Comparison of ENCODE assay signal across 8 cellular contexts in the genomic region with DNA sequence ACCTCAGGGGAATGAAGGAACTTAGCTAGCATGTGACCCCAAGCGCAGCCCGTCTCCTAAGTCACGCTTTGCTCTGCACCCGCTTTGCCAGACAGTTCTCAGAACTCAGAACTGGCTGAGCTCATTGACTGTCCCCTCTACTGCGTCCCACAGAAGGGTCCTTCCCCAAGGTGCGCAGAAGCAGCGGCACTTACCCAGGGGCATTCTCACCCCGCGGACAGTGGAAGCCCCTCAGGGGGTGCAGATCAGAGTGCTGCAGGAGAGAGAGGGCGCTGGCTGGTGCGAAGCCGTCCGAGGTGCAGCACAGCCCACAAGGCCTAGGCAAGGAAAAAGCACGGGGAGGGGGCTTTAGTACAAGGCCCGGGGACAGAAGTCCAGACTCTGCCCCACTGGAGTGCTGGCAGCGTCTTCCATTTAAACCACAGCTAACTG. TPM values are rescaled to one million over a fixed set of nuclear protein-coding genes. Genes with fewer than 3 reads are reported as not detected.
DNase-seq lines count a peak whose midpoint lies in the region; ATAC-seq and TF ChIP-seq lines count a peak whose summit lies in the region.

No MANE protein-coding gene starts in this region.

- H3K79me2 ChIP-seq in DOHH2 (ENCODE audit: control insufficient read depth, low read length) (peaks cover 56% of the 10 kb centered on the region), KMS-11 (ENCODE audit: insufficient read depth, low read depth) (peaks cover 59% of the 10 kb centered on the region)

- peaks cover 22% of the 10 kb centered on the region for H3K36me3 Mint-ChIP-seq in osteocyte (ENCODE audit: unreplicated experiment)

- peaks cover 33% of the 10 kb centered on the region for H3K4me1 ChIP-seq in DOHH2 (ENCODE audit: control insufficient read depth, low read length)
- H3K4me1 ChIP-seq in KMS-11 (ENCODE audit: low read depth, poor library complexity, severe bottlenecking), result peaks cover 43% of the 10 kb centered on the region

- peak overlapping the region; percentile 68 for H3K27ac ChIP-seq in DOHH2 (ENCODE audit: low read depth, low read length)
- H3K27ac ChIP-seq in KMS-11, result peak overlapping the region; percentile 93

- H3K4me3 Mint-ChIP-seq in osteocyte (ENCODE audit: unreplicated experiment), result peak overlapping the region; percentile 93

- ATAC-seq in GM21360 (IDR thresholded peaks at IDR 0.05; ENCODE audit: unreplicated experiment) (no peak), GM19397 (IDR thresholded peaks at IDR 0.05; ENCODE audit: unreplicated experiment) (no peak), GM21723 (IDR thresholded peaks at IDR 0.05; ENCODE audit: unreplicated experiment) (no peak)

- DNase-seq in activated T-cell treated with anti-CD3 and anti-CD28 coated beads, Interleukin-2, amount 50 U/mL, for 1 hour, result peak; percentile 56
- peak; percentile 28 for DNase-seq in fibroblast of pulmonary artery (ENCODE audit: low read depth)
- no peak for DNase-seq in osteocyte (ENCODE audit: extremely low spot score, unreplicated experiment)

- peaks cover 31% of the 10 kb centered on the region for H4K20me1 ChIP-seq in DOHH2 (ENCODE audit: control insufficient read depth, insufficient read depth, low read depth, low read length)
- H4K20me1 ChIP-seq in KMS-11 (ENCODE audit: insufficient read depth), result peaks cover 39% of the 10 kb centered on the region

- H3K4me2 ChIP-seq in DOHH2 (ENCODE audit: low read length) (peak overlapping the region; percentile 67), KMS-11 (peak overlapping the region; percentile 92)

- no peaks in the 10 kb centered on the region for H3K9me2 ChIP-seq in DOHH2 (replicated peaks; ENCODE audit: control insufficient read depth, low read length)

- peak overlapping the region; percentile 19; the same call in 1 of the 2 replicates for H2AFZ ChIP-seq in KMS-11 (ENCODE audit: low read depth)

- H3K4me1 Mint-ChIP-seq in osteocyte (ENCODE audit: unreplicated experiment), result peaks cover 23% of the 10 kb centered on the region

- TF ChIP-seq CTCF in DOHH2 (IDR thresholded peaks at IDR 0.05; ENCODE audit: low read depth, low read length, poor library complexity, severe bottlenecking) (peak; percentile 23), KMS-11 (conservative IDR thresholded peaks at IDR 0.05; ENCODE audit: low read depth, low read length) (no peak), fibroblast of pulmonary artery (IDR thresholded peaks at IDR 0.05; ENCODE audit: low read length, missing control alignments) (no peak), osteocyte (IDR thresholded peaks at IDR 0.05) (no peak)

- H3F3A ChIP-seq in DOHH2 (ENCODE audit: control insufficient read depth, insufficient read depth), result no peaks in the 10 kb centered on the region

- H3K36me3 ChIP-seq in DOHH2 (ENCODE audit: control insufficient read depth, low read length) (peaks cover 53% of the 10 kb centered on the region), KMS-11 (ENCODE audit: insufficient read depth) (peaks cover 47% of the 10 kb centered on the region; the same call in 1 of the 2 replicates)

- peak overlapping the region; percentile 100 for H3K9ac ChIP-seq in KMS-11

- H3K27ac Mint-ChIP-seq in osteocyte (ENCODE audit: unreplicated experiment), result peak overlapping the region; percentile 93

- H3K9me3 Mint-ChIP-seq in osteocyte (ENCODE audit: unreplicated experiment), result no peaks in the 10 kb centered on the region

- peak overlapping the region; percentile 88 for H3K4me3 ChIP-seq in DOHH2 (ENCODE audit: low read length)
- H3K4me3 ChIP-seq in KMS-11 (IDR thresholded peaks at IDR 0.05; ENCODE audit: insufficient read depth, low read depth, low read length), result no peak overlapping the region
- H3K4me3 ChIP-seq in fibroblast of pulmonary artery (replicated peaks; ENCODE audit: low read depth, low read length), result peak overlapping the region; percentile 90

- H3K27me3 Mint-ChIP-seq in osteocyte (ENCODE audit: unreplicated experiment), result peaks cover 6% of the 10 kb centered on the region

- no peaks in the 10 kb centered on the region for H3K9me3 ChIP-seq in DOHH2 (ENCODE audit: control insufficient read depth, insufficient read depth, low read length)

- H3K27me3 ChIP-seq in DOHH2 (ENCODE audit: control insufficient read depth, low read length) (no peaks in the 10 kb centered on the region; the same call in 1 of the 2 replicates), KMS-11 (ENCODE audit: insufficient read depth, low read depth) (no peaks in the 10 kb centered on the region; the same call in 1 of the 2 replicates)

RNA-seq across cellular contexts. Expression of a gene that starts 0.8 kb away (rescaled TPM):
- total RNA-seq in osteocyte, result 29.6 and 30.9 TPM in 2 replicates

RNA-seq across cellular contexts. Expression of a gene that starts 38.3 kb away (rescaled TPM):
- total RNA-seq in osteocyte, result 36.8 and 37.1 TPM in 2 replicates
